In genomic region chr11:46295996-46296519, GRCh38 we compare ENCODE assay signal across 9 cellular contexts. TPM values are rescaled to one million over a fixed set of nuclear protein-coding genes. Genes with fewer than 3 reads are reported as not detected.
DNase-seq lines count a peak whose midpoint lies in the region; ATAC-seq and TF ChIP-seq lines count a peak whose summit lies in the region.
"Had no signal": no experiment of that assay in that cellular context is flagged by ENCODE, and none has a peak within 500 bp of the region (broad histone marks: within the 10 kb centered on the region; RNA-seq: fewer than 3 reads in every experiment).

No MANE protein-coding gene starts in this region.

- 29 to 65% methylated on average over 21 of the region's 21 CpGs for WGBS in sigmoid colon, 2 donors

- H3K27me3 ChIP-seq in sigmoid colon, result no peaks in the 10 kb centered on the region

- TF ChIP-seq CTCF in GM12865 (IDR thresholded peaks at IDR 0.05; ENCODE audit: insufficient read depth, low read depth, low read length, missing control alignments) (no peak), sigmoid colon (IDR thresholded peaks at IDR 0.05) (no peak)

- peak; percentile 6 for ATAC-seq in left ventricle myocardium superior

- no peaks in the 10 kb centered on the region for H3K36me3 Mint-ChIP-seq in activated CD4-positive, alpha-beta memory T cell treated with anti-CD3 and anti-CD28 coated beads, Interleukin-2, amount 10 ng/mL, durations not matched to agents 7 days and 5 days (ENCODE audit: low read depth)

- no peaks in the 10 kb centered on the region for H3K9me3 Mint-ChIP-seq in activated CD4-positive, alpha-beta memory T cell treated with anti-CD3 and anti-CD28 coated beads, Interleukin-2, amount 10 ng/mL, durations not matched to agents 7 days and 5 days

- peak overlapping the region; percentile 54 for H3K4me3 ChIP-seq in GM12865 (ENCODE audit: low read depth, low read length)
- peak overlapping the region; percentile 25 to 63 (median 54) for H3K4me3 ChIP-seq in sigmoid colon

- no peaks in the 10 kb centered on the region for H3K36me3 ChIP-seq in sigmoid colon

- TF ChIP-seq EP300 in sigmoid colon (IDR thresholded peaks at IDR 0.05), result no peak

- TF ChIP-seq POLR2A in sigmoid colon (IDR thresholded peaks at IDR 0.05), result no peak

- CTCF ChIA-PET in activated CD4-positive, alpha-beta memory T cell treated with anti-CD3 and anti-CD28 coated beads, Interleukin-2, amount 10 ng/mL, durations not matched to agents 7 days and 5 days (lab: Charles Lee), result interaction anchor here (1.0 to 3.0 kb wide), 8 partner anchors 10 to 57 kb away, joined by 3 to 18 read pairs (median 5); no protein-coding TSS in a partner anchor

- H3K9me3 ChIP-seq in sigmoid colon, result no peaks in the 10 kb centered on the region

- peaks cover 0 to 48% (median 44%) of the 10 kb centered on the region in 4 donors for H3K4me1 ChIP-seq in sigmoid colon

- peaks cover 30% of the 10 kb centered on the region for H3K27me3 Mint-ChIP-seq in activated CD4-positive, alpha-beta memory T cell treated with anti-CD3 and anti-CD28 coated beads, Interleukin-2, amount 10 ng/mL, durations not matched to agents 7 days and 5 days

- H3K4me1 Mint-ChIP-seq in activated CD4-positive, alpha-beta memory T cell treated with anti-CD3 and anti-CD28 coated beads, Interleukin-2, amount 10 ng/mL, durations not matched to agents 7 days and 5 days, result peaks cover 22% of the 10 kb centered on the region

- intact Hi-C loops in left ventricle myocardium superior (cut with micrococcal nuclease), result no loop called here
- intact Hi-C loops in sigmoid colon (cut with DNase I), result loop anchor here (2.0 to 10.0 kb wide), 3 partner anchors 23 to 331 kb away; partner anchors contain the start of gene PHF21A

- DNase-seq in GM12865 (ENCODE audit: low read depth), result no peak
- no peak for DNase-seq in activated CD4-positive, alpha-beta memory T cell treated with anti-CD3 and anti-CD28 coated beads, Interleukin-2, amount 10 ng/mL, durations not matched to agents 7 days and 5 days
- no peak for DNase-seq in left ventricle myocardium superior
- DNase-seq in sigmoid colon, result no peak
- no peak for DNase-seq in kidney glomerular epithelial cell (lab: John Stamatoyannopoulos, UW)
- no peak for DNase-seq in NCI-H2227 treated with DMSO at 0.1 percent for 48 hours (lab: John Stamatoyannopoulos, UW)
- DNase-seq in NCI-H1694 (lab: John Stamatoyannopoulos, UW), result no peak
- DNase-seq in germinal center (ENCODE audit: low spot score), result no peak
- DNase-seq: KG1 had no signal

- H3K27ac ChIP-seq in sigmoid colon, result peak overlapping the region; percentile 45 to 75 (median 62)

- POLR2A ChIA-PET in activated CD4-positive, alpha-beta memory T cell treated with anti-CD3 and anti-CD28 coated beads, Interleukin-2, amount 10 ng/mL, durations not matched to agents 7 days and 5 days (lab: Charles Lee), result interaction anchor here (0.8 to 1.7 kb wide), 5 partner anchors 17 to 298 kb away, joined by 3 to 5 read pairs (median 4); partner anchors contain the start of gene AMBRA1

- no peak overlapping the region for H3K27ac Mint-ChIP-seq in activated CD4-positive, alpha-beta memory T cell treated with anti-CD3 and anti-CD28 coated beads, Interleukin-2, amount 10 ng/mL, durations not matched to agents 7 days and 5 days

- H3K4me3 Mint-ChIP-seq in activated CD4-positive, alpha-beta memory T cell treated with anti-CD3 and anti-CD28 coated beads, Interleukin-2, amount 10 ng/mL, durations not matched to agents 7 days and 5 days, result peak overlapping the region; percentile 65

RNA-seq across cellular contexts. Expression of gene CREB3L1, which starts 18.6 kb away (rescaled TPM):
- total RNA-seq in activated CD4-positive, alpha-beta memory T cell treated with anti-CD3 and anti-CD28 coated beads, Interleukin-2, amount 10 ng/mL, durations not matched to agents 7 days and 5 days, result not detected
- total RNA-seq in left ventricle myocardium superior (56.0 TPM), sigmoid colon (1 to 10 TPM in 3 of 4 donors, under 1 TPM in 1; 0.66 to 7.2 (median 2.6) TPM)
- 10 to 100 TPM; 43.2 to 63.1 (median 44.7) TPM for polyA plus RNA-seq in sigmoid colon

RNA-seq across cellular contexts. Expression of gene DGKZ, which starts 51.2 kb away (rescaled TPM):
- total RNA-seq in activated CD4-positive, alpha-beta memory T cell treated with anti-CD3 and anti-CD28 coated beads, Interleukin-2, amount 10 ng/mL, durations not matched to agents 7 days and 5 days, result 100 to 1,000 TPM; 141 to 143 TPM
- total RNA-seq in left ventricle myocardium superior (71.7 TPM), sigmoid colon (10 to 100 TPM; 22.5 to 76.7 (median 34.2) TPM)
- polyA plus RNA-seq in sigmoid colon, result 10 to 100 TPM; 16.6 to 71.9 (median 19.2) TPM
